Comparison of ENCODE assay signal across 8 cellular contexts in genomic region chr2:111485895-111486294, GRCh38.
A peak's percentile ranks its signal among the peaks of the same experiment; 100 is the strongest.
DNase-seq lines count a peak whose midpoint lies in the region; ATAC-seq, FAIRE-seq and TF ChIP-seq lines count a peak whose summit lies in the region.
"Not testable (repeated sequence)": the region's sequence is repeated elsewhere in the genome, so short reads cannot be mapped to it uniquely, and the experiment has no call there.

No MANE protein-coding gene starts in this region.

- H3K9me2 ChIP-seq in Karpas-422 (replicated peaks; ENCODE audit: insufficient read depth, low read length), result not testable (repeated sequence)

- DNase-seq in CD4-positive, CD25-positive, alpha-beta regulatory T cell; activated CD4-positive, alpha-beta T cell treated with anti-CD3 and anti-CD28 coated beads, Interleukin-2, amount 10 ng/mL, durations not matched to agents 7 days and 5 days; activated CD8-positive, alpha-beta memory T cell treated with anti-CD3 and anti-CD28 coated beads, Interleukin-2, amount 10 ng/mL, durations not matched to agents 7 days and 5 days; K562 (ENCODE audit: extremely low read depth in 1 of 4, low spot score in 3 of 4); endothelial cell of umbilical vein (ENCODE audit: low read depth, low spot score); naive thymus-derived CD4-positive, alpha-beta T cell; stimulated activated effector memory CD8-positive, alpha-beta T cell treated with anti-CD3 and anti-CD28 coated beads, Interleukin-12 subunit alpha, Interleukin-12 subunit beta, amount 100 ng/mL, for 72 hours (ENCODE audit: low spot score in 2 of 2): not testable (repeated sequence)
- peak; percentile 22 for DNase-seq in Karpas-422

- TF ChIP-seq RAD21 in K562 (CRISPR knock-in tag; conservative IDR thresholded peaks at IDR 0.05 in 1 of 2, IDR thresholded peaks at IDR 0.05 in 1 of 2), result not testable (repeated sequence)

- not testable (repeated sequence) for H3K9ac ChIP-seq in Karpas-422 (ENCODE audit: low read length); K562 (ENCODE audit: insufficient read depth in 1 of 2, low read depth in 2 of 2, low read length in 2 of 2); endothelial cell of umbilical vein (replicated peaks; ENCODE audit: extremely low read depth, insufficient read depth, low read length)

- not testable (repeated sequence) for H3K79me2 ChIP-seq in Karpas-422 (ENCODE audit: low read length)
- peaks cover 71% of the 10 kb centered on the region for H3K79me2 ChIP-seq in K562 (ENCODE audit: control insufficient read depth, insufficient read depth, low read length)
- peaks cover 68% of the 10 kb centered on the region for H3K79me2 ChIP-seq in endothelial cell of umbilical vein (ENCODE audit: control insufficient read depth, insufficient read depth, low read length)

- H2AFZ ChIP-seq in Karpas-422 (ENCODE audit: low read length); K562 (ENCODE audit: low read depth, low read length); endothelial cell of umbilical vein (ENCODE audit: low read depth, low read length): not testable (repeated sequence)

- not testable (repeated sequence) for H3K4me3 ChIP-seq in CD4-positive, CD25-positive, alpha-beta regulatory T cell (ENCODE audit: low read depth, low read length); Karpas-422 (ENCODE audit: low read length); K562; endothelial cell of umbilical vein (replicated peaks in 1 of 3; ENCODE audit: insufficient read depth in 1 of 3, low read depth in 1 of 3, low read length in 3 of 3); naive thymus-derived CD4-positive, alpha-beta T cell (ENCODE audit: low read length)

- in situ Hi-C loops in K562 (cut with MboI), result not testable (repeated sequence)

- H3K36me3 Mint-ChIP-seq in CD4-positive, CD25-positive, alpha-beta regulatory T cell; activated CD4-positive, alpha-beta T cell treated with anti-CD3 and anti-CD28 coated beads, Interleukin-2, amount 10 ng/mL, durations not matched to agents 7 days and 5 days (ENCODE audit: low read depth); activated CD8-positive, alpha-beta memory T cell treated with anti-CD3 and anti-CD28 coated beads, Interleukin-2, amount 10 ng/mL, durations not matched to agents 7 days and 5 days; naive thymus-derived CD4-positive, alpha-beta T cell; stimulated activated effector memory CD8-positive, alpha-beta T cell treated with anti-CD3 and anti-CD28 coated beads, Interleukin-12 subunit alpha, Interleukin-12 subunit beta, amount 100 ng/mL, for 72 hours: not testable (repeated sequence)

- H3K27ac Mint-ChIP-seq in CD4-positive, CD25-positive, alpha-beta regulatory T cell, result peak overlapping the region in 2 of 3 donors; percentile 64 to 88
- H3K27ac Mint-ChIP-seq in activated CD4-positive, alpha-beta T cell treated with anti-CD3 and anti-CD28 coated beads, Interleukin-2, amount 10 ng/mL, durations not matched to agents 7 days and 5 days, result peak overlapping the region; percentile 78
- H3K27ac Mint-ChIP-seq in activated CD8-positive, alpha-beta memory T cell treated with anti-CD3 and anti-CD28 coated beads, Interleukin-2, amount 10 ng/mL, durations not matched to agents 7 days and 5 days, result peak overlapping the region; percentile 88
- peak overlapping the region in 1 of 9 donors; percentile 84 for H3K27ac Mint-ChIP-seq in naive thymus-derived CD4-positive, alpha-beta T cell
- peak overlapping the region; percentile 83 for H3K27ac Mint-ChIP-seq in stimulated activated effector memory CD8-positive, alpha-beta T cell treated with anti-CD3 and anti-CD28 coated beads, Interleukin-12 subunit alpha, Interleukin-12 subunit beta, amount 100 ng/mL, for 72 hours

- WGBS in K562 (ENCODE audit: insufficient coverage, low coverage, missing lambda C conversion rate), result 67% methylated on average over 1 of the region's 1 CpG

- not testable (repeated sequence) for TF ChIP-seq EP300 in K562 (IDR thresholded peaks at IDR 0.05; ENCODE audit: low read length)

- H4K20me1 ChIP-seq in Karpas-422 (ENCODE audit: insufficient read depth, low read depth, low read length); K562 (replicated peaks; ENCODE audit: control insufficient read depth, insufficient read depth, low read length); endothelial cell of umbilical vein (replicated peaks; ENCODE audit: control insufficient read depth, extremely low read depth, insufficient read depth, low read length): not testable (repeated sequence)

- not testable (repeated sequence) for H3K4me1 ChIP-seq in CD4-positive, CD25-positive, alpha-beta regulatory T cell (ENCODE audit: control insufficient read depth, insufficient read depth, low read length, poor library complexity, severe bottlenecking); K562 (replicated peaks in 1 of 2; ENCODE audit: control insufficient read depth in 2 of 2, insufficient read depth in 2 of 2, low read length in 2 of 2); endothelial cell of umbilical vein (ENCODE audit: control insufficient read depth, extremely low read depth, insufficient read depth, low read length); naive thymus-derived CD4-positive, alpha-beta T cell (ENCODE audit: control insufficient read depth in 2 of 2, insufficient read depth in 2 of 2, low read length in 2 of 2)
- peaks cover 14% of the 10 kb centered on the region for H3K4me1 ChIP-seq in Karpas-422 (ENCODE audit: low read length)

- not testable (repeated sequence) for H3K36me3 ChIP-seq in CD4-positive, CD25-positive, alpha-beta regulatory T cell (ENCODE audit: control insufficient read depth, insufficient read depth, low read length); Karpas-422 (ENCODE audit: insufficient read depth, low read length); K562 (ENCODE audit: control insufficient read depth, insufficient read depth, low read length); endothelial cell of umbilical vein (ENCODE audit: control insufficient read depth in 2 of 2, extremely low read depth in 1 of 2, insufficient read depth in 2 of 2, low read length in 2 of 2); naive thymus-derived CD4-positive, alpha-beta T cell (ENCODE audit: control insufficient read depth in 2 of 3, insufficient read depth in 3 of 3, low read length in 3 of 3)

- not testable (repeated sequence) for H3K4me2 ChIP-seq in Karpas-422 (ENCODE audit: low read depth, low read length, poor library complexity, severe bottlenecking); K562 (ENCODE audit: insufficient read depth, low read length); endothelial cell of umbilical vein (ENCODE audit: insufficient read depth, low read length)

- H3K27me3 Mint-ChIP-seq in CD4-positive, CD25-positive, alpha-beta regulatory T cell; activated CD4-positive, alpha-beta T cell treated with anti-CD3 and anti-CD28 coated beads, Interleukin-2, amount 10 ng/mL, durations not matched to agents 7 days and 5 days; activated CD8-positive, alpha-beta memory T cell treated with anti-CD3 and anti-CD28 coated beads, Interleukin-2, amount 10 ng/mL, durations not matched to agents 7 days and 5 days; naive thymus-derived CD4-positive, alpha-beta T cell: not testable (repeated sequence)

- not testable (repeated sequence) for ATAC-seq in CD4-positive, CD25-positive, alpha-beta regulatory T cell (ENCODE audit: low read depth in 2 of 2); activated CD8-positive, alpha-beta memory T cell treated with anti-CD3 and anti-CD28 coated beads, Interleukin-2, amount 10 ng/mL, durations not matched to agents 7 days and 5 days; K562; stimulated activated effector memory CD8-positive, alpha-beta T cell treated with anti-CD3 and anti-CD28 coated beads, Interleukin-12 subunit alpha, Interleukin-12 subunit beta, amount 100 ng/mL, for 72 hours
- peak; percentile 31 for ATAC-seq in naive thymus-derived CD4-positive, alpha-beta T cell

- FAIRE-seq in K562 (lab: Jason Lieb, UNC) (peak; percentile 35), endothelial cell of umbilical vein (lab: Jason Lieb, UNC) (peak; percentile 50)

- BruUV-seq in K562 (replicated peaks; lab: Mats Ljungman, UMichigan); endothelial cell of umbilical vein (replicated peaks; lab: Mats Ljungman, UMichigan): not testable (repeated sequence)

- H3K27me3 ChIP-seq in CD4-positive, CD25-positive, alpha-beta regulatory T cell (ENCODE audit: control insufficient read depth, insufficient read depth, low read length); Karpas-422 (ENCODE audit: low read length); K562 (ENCODE audit: control insufficient read depth in 2 of 2, insufficient read depth in 2 of 2, low read length in 2 of 2); endothelial cell of umbilical vein (ENCODE audit: control insufficient read depth in 2 of 2, insufficient read depth in 2 of 2, low read length in 2 of 2); naive thymus-derived CD4-positive, alpha-beta T cell (ENCODE audit: control insufficient read depth in 2 of 2, insufficient read depth in 2 of 2, low read length in 2 of 2): not testable (repeated sequence)

- not testable (repeated sequence) for H3K9me3 ChIP-seq in CD4-positive, CD25-positive, alpha-beta regulatory T cell (ENCODE audit: control insufficient read depth in 2 of 2, low read length in 2 of 2); Karpas-422 (ENCODE audit: low read length); K562 (replicated peaks; ENCODE audit: control insufficient read depth, insufficient read depth, low read depth, low read length); endothelial cell of umbilical vein (replicated peaks; ENCODE audit: control insufficient read depth, insufficient read depth, low read length); naive thymus-derived CD4-positive, alpha-beta T cell (ENCODE audit: control insufficient read depth in 2 of 3, low read length in 3 of 3)

- intact Hi-C loops in K562 (cut with micrococcal nuclease); endothelial cell of umbilical vein (cut with micrococcal nuclease): not testable (repeated sequence)
- intact Hi-C loops in naive thymus-derived CD4-positive, alpha-beta T cell (cut with micrococcal nuclease), result loop anchor here in 1 of 2 donors (10.0 kb wide), 1 partner anchor 219 kb away; no protein-coding TSS in a partner anchor

- peak overlapping the region in 2 of 4 donors; percentile 73 to 77 for H3K4me3 Mint-ChIP-seq in CD4-positive, CD25-positive, alpha-beta regulatory T cell
- H3K4me3 Mint-ChIP-seq in activated CD4-positive, alpha-beta T cell treated with anti-CD3 and anti-CD28 coated beads, Interleukin-2, amount 10 ng/mL, durations not matched to agents 7 days and 5 days; stimulated activated effector memory CD8-positive, alpha-beta T cell treated with anti-CD3 and anti-CD28 coated beads, Interleukin-12 subunit alpha, Interleukin-12 subunit beta, amount 100 ng/mL, for 72 hours: not testable (repeated sequence)
- peak overlapping the region; percentile 38 for H3K4me3 Mint-ChIP-seq in activated CD8-positive, alpha-beta memory T cell treated with anti-CD3 and anti-CD28 coated beads, Interleukin-2, amount 10 ng/mL, durations not matched to agents 7 days and 5 days
- H3K4me3 Mint-ChIP-seq in naive thymus-derived CD4-positive, alpha-beta T cell, result peak overlapping the region in 1 of 10 donors; percentile 73

- not testable (repeated sequence) for H3K9me3 Mint-ChIP-seq in CD4-positive, CD25-positive, alpha-beta regulatory T cell; activated CD4-positive, alpha-beta T cell treated with anti-CD3 and anti-CD28 coated beads, Interleukin-2, amount 10 ng/mL, durations not matched to agents 7 days and 5 days; activated CD8-positive, alpha-beta memory T cell treated with anti-CD3 and anti-CD28 coated beads, Interleukin-2, amount 10 ng/mL, durations not matched to agents 7 days and 5 days (ENCODE audit: low read depth); naive thymus-derived CD4-positive, alpha-beta T cell; stimulated activated effector memory CD8-positive, alpha-beta T cell treated with anti-CD3 and anti-CD28 coated beads, Interleukin-12 subunit alpha, Interleukin-12 subunit beta, amount 100 ng/mL, for 72 hours

- POLR2A ChIA-PET in activated CD4-positive, alpha-beta T cell treated with anti-CD3 and anti-CD28 coated beads, Interleukin-2, amount 10 ng/mL, durations not matched to agents 7 days and 5 days (lab: Charles Lee); K562 (lab: Yijun Ruan, JAX); endothelial cell of umbilical vein (lab: Charles Lee); naive thymus-derived CD4-positive, alpha-beta T cell (lab: Charles Lee): not testable (repeated sequence)

- dilution Hi-C loops in endothelial cell of umbilical vein (cut with MboI; ENCODE audit: extremely low pct_ligation_motif_present, low sequenced_read_pairs), result not testable (repeated sequence)

- not testable (repeated sequence) for H3K27ac ChIP-seq in CD4-positive, CD25-positive, alpha-beta regulatory T cell (ENCODE audit: insufficient read depth, low read length, poor library complexity, severe bottlenecking); Karpas-422 (ENCODE audit: low read length); K562 (ENCODE audit: extremely low read depth, low read depth, low read length); endothelial cell of umbilical vein (ENCODE audit: insufficient read depth, low read depth, low read length); naive thymus-derived CD4-positive, alpha-beta T cell (ENCODE audit: low read depth, low read length)

- not testable (repeated sequence) for TF ChIP-seq POLR2A in K562 (conservative IDR thresholded peaks at IDR 0.05); endothelial cell of umbilical vein (IDR thresholded peaks at IDR 0.05; ENCODE audit: low read depth, low read length)

- CTCF ChIA-PET in activated CD4-positive, alpha-beta T cell treated with anti-CD3 and anti-CD28 coated beads, Interleukin-2, amount 10 ng/mL, durations not matched to agents 7 days and 5 days (lab: Charles Lee); activated CD8-positive, alpha-beta memory T cell treated with anti-CD3 and anti-CD28 coated beads, Interleukin-2, amount 10 ng/mL, durations not matched to agents 7 days and 5 days (lab: Charles Lee); K562 (lab: Yijun Ruan, JAX; ENCODE audit: low intra/inter-chr PET ratio); endothelial cell of umbilical vein (lab: Charles Lee); naive thymus-derived CD4-positive, alpha-beta T cell (lab: Charles Lee): not testable (repeated sequence)

- H3K4me1 Mint-ChIP-seq in CD4-positive, CD25-positive, alpha-beta regulatory T cell, result peaks cover 0 to 13% (median 5%) of the 10 kb centered on the region in 4 donors
- H3K4me1 Mint-ChIP-seq in activated CD4-positive, alpha-beta T cell treated with anti-CD3 and anti-CD28 coated beads, Interleukin-2, amount 10 ng/mL, durations not matched to agents 7 days and 5 days, result peaks cover 26% of the 10 kb centered on the region
- H3K4me1 Mint-ChIP-seq in activated CD8-positive, alpha-beta memory T cell treated with anti-CD3 and anti-CD28 coated beads, Interleukin-2, amount 10 ng/mL, durations not matched to agents 7 days and 5 days, result peaks cover 39% of the 10 kb centered on the region
- H3K4me1 Mint-ChIP-seq in naive thymus-derived CD4-positive, alpha-beta T cell, result peaks cover 0 to 25% (median 0%) of the 10 kb centered on the region in 7 donors
- peaks cover 17% of the 10 kb centered on the region for H3K4me1 Mint-ChIP-seq in stimulated activated effector memory CD8-positive, alpha-beta T cell treated with anti-CD3 and anti-CD28 coated beads, Interleukin-12 subunit alpha, Interleukin-12 subunit beta, amount 100 ng/mL, for 72 hours

- not testable (repeated sequence) for TF ChIP-seq CTCF in K562 (IDR thresholded peaks at IDR 0.05 in 2 of 3, conservative IDR thresholded peaks at IDR 0.05 in 1 of 3; ENCODE audit: insufficient read depth in 2 of 3, low read depth in 1 of 3, low read length in 3 of 3); endothelial cell of umbilical vein (IDR thresholded peaks at IDR 0.05; ENCODE audit: extremely low read depth in 1 of 2, insufficient read depth in 1 of 2, low read depth in 1 of 2, low read length in 2 of 2)

- not testable (repeated sequence) for H3K9me1 ChIP-seq in K562 (ENCODE audit: control insufficient read depth, insufficient read depth, low read length); endothelial cell of umbilical vein (replicated peaks; ENCODE audit: control insufficient read depth, extremely low read depth, insufficient read depth, low read length)
